In the genomic region with DNA sequence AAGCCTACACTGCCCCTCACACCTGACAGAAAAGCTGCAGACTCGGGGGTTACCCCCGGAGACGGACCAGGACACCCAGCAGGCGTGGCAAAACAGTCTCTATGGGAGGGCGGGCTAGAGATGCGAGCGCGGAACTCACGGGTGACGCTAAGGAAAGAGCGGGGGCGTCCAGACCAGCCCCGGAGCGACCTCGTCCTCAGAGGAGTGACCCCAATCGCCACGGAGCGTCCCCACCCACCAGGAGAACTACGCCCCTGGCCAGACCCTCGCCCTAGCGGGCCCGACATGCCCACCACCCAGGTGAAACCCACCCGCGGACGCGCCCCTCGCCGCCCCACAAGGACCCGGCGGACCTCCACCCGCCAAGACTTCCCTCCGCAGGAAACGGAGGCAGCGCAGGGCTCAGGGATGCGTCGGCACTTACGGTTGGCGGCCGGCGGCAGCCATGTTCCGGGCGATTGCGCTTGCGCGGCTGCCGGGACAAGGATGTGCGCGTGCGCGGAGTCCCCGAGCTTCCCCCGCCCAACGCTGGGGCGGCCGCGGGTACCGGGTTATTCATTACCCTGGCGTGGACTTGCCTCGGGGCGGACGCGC, we compare ENCODE assay signal across 8 cellular contexts. TPM values are rescaled to one million over a fixed set of nuclear protein-coding genes. Genes with fewer than 3 reads are reported as not detected.
A peak's percentile ranks its signal among the peaks of the same experiment; 100 is the strongest.
DNase-seq lines count a peak whose midpoint lies in the region; ATAC-seq and TF ChIP-seq lines count a peak whose summit lies in the region.

A gene (minus strand): TSS at position 462 of the 594 bp plus-strand sequence. CDS start 21,286 bp downstream, outside the sequence.

- H3K27me3 ChIP-seq in BLaER1 (no peaks in the 10 kb centered on the region), HUES48 (ENCODE audit: control insufficient read depth, insufficient read depth, low read length) (no peaks in the 10 kb centered on the region), Peyer's patch (no peaks in the 10 kb centered on the region)
- H3K27me3 ChIP-seq in naive thymus-derived CD4-positive, alpha-beta T cell (ENCODE audit: control insufficient read depth in 2 of 2, insufficient read depth in 2 of 2, low read length in 2 of 2), result no peaks in the 10 kb centered on the region

- H3K27me3 Mint-ChIP-seq in naive thymus-derived CD4-positive, alpha-beta T cell, result no peaks in the 10 kb centered on the region

- H3K4me1 Mint-ChIP-seq in naive thymus-derived CD4-positive, alpha-beta T cell, result peaks cover 11 to 41% (median 27%) of the 10 kb centered on the region in 7 donors
- peaks cover 11% of the 10 kb centered on the region for H3K4me1 Mint-ChIP-seq in stimulated activated effector memory CD8-positive, alpha-beta T cell treated with anti-CD3 and anti-CD28 coated beads, Interleukin-12 subunit alpha, Interleukin-12 subunit beta, amount 100 ng/mL, for 72 hours

- H3K36me3 Mint-ChIP-seq in naive thymus-derived CD4-positive, alpha-beta T cell, result peaks cover 0 to 19% (median 14%) of the 10 kb centered on the region in 5 donors
- H3K36me3 Mint-ChIP-seq in stimulated activated effector memory CD8-positive, alpha-beta T cell treated with anti-CD3 and anti-CD28 coated beads, Interleukin-12 subunit alpha, Interleukin-12 subunit beta, amount 100 ng/mL, for 72 hours, result peaks cover 15% of the 10 kb centered on the region

- peak within 1 kb of the TSS; percentile 82 for H3K4me3 ChIP-seq in BLaER1
- H3K4me3 ChIP-seq in HUES48 (ENCODE audit: low read depth, low read length), result peak within 1 kb of the TSS; percentile 96
- H3K4me3 ChIP-seq in Peyer's patch, result peak within 1 kb of the TSS; percentile 76 to 91 (median 87)
- peak within 1 kb of the TSS; percentile 87 for H3K4me3 ChIP-seq in fibroblast of mammary gland (ENCODE audit: control insufficient read depth, low read depth, low read length)
- peak within 1 kb of the TSS; percentile 91 for H3K4me3 ChIP-seq in naive thymus-derived CD4-positive, alpha-beta T cell (ENCODE audit: low read length)

- H3K4me1 ChIP-seq in BLaER1 (peaks cover 32% of the 10 kb centered on the region), HUES48 (ENCODE audit: control insufficient read depth, insufficient read depth, low read length) (no peaks in the 10 kb centered on the region; the same call in 1 of the 2 replicates), Peyer's patch (peaks cover 0 to 33% (median 0%) of the 10 kb centered on the region in 4 donors)
- H3K4me1 ChIP-seq in naive thymus-derived CD4-positive, alpha-beta T cell (ENCODE audit: control insufficient read depth in 2 of 2, insufficient read depth in 2 of 2, low read length in 2 of 2), result peaks cover 10 to 19% of the 10 kb centered on the region in 2 donors

- peak in 1 of 2 donors; percentile 27 for TF ChIP-seq POLR2A in Peyer's patch (IDR thresholded peaks at IDR 0.05)

- H3K36me3 ChIP-seq in BLaER1 (peaks cover 14% of the 10 kb centered on the region), HUES48 (ENCODE audit: control insufficient read depth, insufficient read depth, low read length) (no peaks in the 10 kb centered on the region), Peyer's patch (no peaks in the 10 kb centered on the region)
- peaks cover 0 to 17% (median 0%) of the 10 kb centered on the region in 3 experiments for H3K36me3 ChIP-seq in naive thymus-derived CD4-positive, alpha-beta T cell (ENCODE audit: control insufficient read depth in 2 of 3, insufficient read depth in 3 of 3, low read length in 3 of 3)

- no peaks in the 10 kb centered on the region for H4K20me1 ChIP-seq in BLaER1

- DNase-seq in Peyer's patch (peak; percentile 76 to 91 (median 91)), fibroblast of mammary gland (ENCODE audit: low read depth) (peak; percentile 76)
- DNase-seq in activated T-helper 1 cell treated with anti-CD3 and anti-CD28 coated beads, Interleukin-2, amount 50 U/mL, for 16 hours (ENCODE audit: low read depth in 1 of 2, low spot score in 1 of 2), result peak; percentile 88 to 89
- DNase-seq in naive thymus-derived CD4-positive, alpha-beta T cell, result peak; percentile 79 to 95 (median 89)
- DNase-seq in stimulated activated effector memory CD8-positive, alpha-beta T cell treated with anti-CD3 and anti-CD28 coated beads, Interleukin-12 subunit alpha, Interleukin-12 subunit beta, amount 100 ng/mL, for 72 hours (ENCODE audit: low spot score in 2 of 2), result peak; percentile 92 to 98

- H3K4me3 Mint-ChIP-seq in naive thymus-derived CD4-positive, alpha-beta T cell, result peak within 1 kb of the TSS; percentile 80 to 96 (median 92)
- H3K4me3 Mint-ChIP-seq in stimulated activated effector memory CD8-positive, alpha-beta T cell treated with anti-CD3 and anti-CD28 coated beads, Interleukin-12 subunit alpha, Interleukin-12 subunit beta, amount 100 ng/mL, for 72 hours, result peak within 1 kb of the TSS; percentile 79

- ATAC-seq in GM19452 (IDR thresholded peaks at IDR 0.05; ENCODE audit: unreplicated experiment), result peak; percentile 51
- peak; percentile 67 for ATAC-seq in naive thymus-derived CD4-positive, alpha-beta T cell
- ATAC-seq in stimulated activated effector memory CD8-positive, alpha-beta T cell treated with anti-CD3 and anti-CD28 coated beads, Interleukin-12 subunit alpha, Interleukin-12 subunit beta, amount 100 ng/mL, for 72 hours, result peak; percentile 82

- H3K9ac ChIP-seq in BLaER1 (peak within 1 kb of the TSS; percentile 89), HUES48 (ENCODE audit: low read depth, low read length) (peak within 1 kb of the TSS; percentile 88)

- peaks cover 3 to 50% (median 17%) of the 10 kb centered on the region in 11 donors for H3K9me3 Mint-ChIP-seq in naive thymus-derived CD4-positive, alpha-beta T cell
- H3K9me3 Mint-ChIP-seq in stimulated activated effector memory CD8-positive, alpha-beta T cell treated with anti-CD3 and anti-CD28 coated beads, Interleukin-12 subunit alpha, Interleukin-12 subunit beta, amount 100 ng/mL, for 72 hours, result peaks cover 13% of the 10 kb centered on the region

- H3K27ac ChIP-seq in BLaER1 (peak within 1 kb of the TSS; percentile 88), HUES48 (ENCODE audit: low read depth, low read length) (peak within 1 kb of the TSS; percentile 83), Peyer's patch (peak within 1 kb of the TSS; percentile 73 to 83 (median 76))
- H3K27ac ChIP-seq in naive thymus-derived CD4-positive, alpha-beta T cell (ENCODE audit: low read depth, low read length), result peak within 1 kb of the TSS; percentile 89

- CTCF ChIA-PET in naive thymus-derived CD4-positive, alpha-beta T cell (lab: Charles Lee), result interaction anchor here (0.6 kb wide), 1 partner anchor 380 kb away, joined by 3 read pairs; no protein-coding TSS in a partner anchor

- H3K9me3 ChIP-seq in BLaER1 (peaks cover 31% of the 10 kb centered on the region), HUES48 (ENCODE audit: control insufficient read depth, insufficient read depth, low read length) (peaks cover 27% of the 10 kb centered on the region), Peyer's patch (peaks cover 0 to 19% (median 3%) of the 10 kb centered on the region in 4 donors)
- peaks cover 0 to 6% (median 2%) of the 10 kb centered on the region in 3 experiments for H3K9me3 ChIP-seq in naive thymus-derived CD4-positive, alpha-beta T cell (ENCODE audit: control insufficient read depth in 2 of 3, low read length in 3 of 3)

- peak within 1 kb of the TSS; percentile 62 to 95 (median 86) for H3K27ac Mint-ChIP-seq in naive thymus-derived CD4-positive, alpha-beta T cell
- H3K27ac Mint-ChIP-seq in stimulated activated effector memory CD8-positive, alpha-beta T cell treated with anti-CD3 and anti-CD28 coated beads, Interleukin-12 subunit alpha, Interleukin-12 subunit beta, amount 100 ng/mL, for 72 hours, result peak within 1 kb of the TSS; percentile 81

- POLR2A ChIA-PET in naive thymus-derived CD4-positive, alpha-beta T cell (lab: Charles Lee), result interaction anchor here (0.8 to 1.5 kb wide), 3 partner anchors 35 to 468 kb away, joined by 3 to 7 read pairs (median 4); a partner anchor contains a TSS

- TF ChIP-seq CTCF in Peyer's patch (IDR thresholded peaks at IDR 0.05) (peak in 1 of 6 experiments; percentile 18), fibroblast of mammary gland (conservative IDR thresholded peaks at IDR 0.05; ENCODE audit: control insufficient read depth, insufficient read depth, low read depth, low read length) (no peak)

- intact Hi-C loops in naive thymus-derived CD4-positive, alpha-beta T cell (cut with micrococcal nuclease), result loop anchor here (1.0 to 10.0 kb wide), 12 partner anchors 52 to 1836 kb away; a partner anchor contains a TSS

- H3K4me2 ChIP-seq in BLaER1, result peak within 1 kb of the TSS; percentile 88

RNA-seq across cellular contexts. Expression of the gene that starts here (rescaled TPM):
- 10 to 100 TPM in 1 of 4 donors, 1 to 10 TPM in 3; 3.4 to 11.6 (median 5.7) TPM for total RNA-seq in Peyer's patch
- total RNA-seq in naive thymus-derived CD4-positive, alpha-beta T cell, result 10 to 100 TPM in 3 of 5 experiments, 1 to 10 TPM in 2; 2.8 to 17.1 (median 15.1) TPM
- 10 to 100 TPM in 1 of 2 donors, 1 to 10 TPM in 1; 8.2 to 12.6 TPM for polyA plus RNA-seq in naive thymus-derived CD4-positive, alpha-beta T cell

Comparison
In these comparisons a context has a peak if more than half of its experiments do, and no peak if none do; other contexts are left out.
1. Peak in every context shown above with its lines: DNase-seq, ATAC-seq, H3K4me3 ChIP-seq and H3K27ac ChIP-seq.